Comparison of ENCODE assay signal across 12 cellular contexts in the genomic region with DNA sequence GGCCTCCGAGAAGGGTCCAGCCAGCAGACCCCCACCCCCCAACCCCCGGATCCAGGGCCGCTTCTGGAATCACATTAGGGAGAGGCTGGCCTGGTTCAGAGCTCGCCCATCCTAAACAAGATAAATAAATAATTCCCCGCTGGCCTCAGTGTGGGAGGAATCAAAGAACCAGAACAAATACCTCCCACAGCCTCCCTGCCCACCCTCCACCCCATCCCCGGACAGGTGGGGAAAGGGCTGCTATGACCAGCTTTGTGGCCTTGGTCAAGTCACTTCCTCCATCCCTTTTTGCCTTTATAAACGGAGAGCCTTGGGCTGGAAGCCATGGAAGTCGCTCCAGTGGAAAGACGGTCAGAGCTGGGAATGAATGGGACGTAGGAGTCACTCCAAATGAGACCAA.
"Had no signal": no experiment of that assay in that cellular context is flagged by ENCODE, and none has a peak within 500 bp of the region (broad histone marks: within the 10 kb centered on the region; RNA-seq: fewer than 3 reads in every experiment).

No MANE protein-coding gene starts in this region.

- H3K27ac ChIP-seq: pancreas, transverse colon had no signal

- H3K27ac Mint-ChIP-seq: activated B cell treated with CpG ODN at 0.5 μM for 24 hours; activated naive CD4-positive, alpha-beta T cell treated with anti-CD3 and anti-CD28 coated beads, Interleukin-2, amount 50 U/mL, for 72 hours; T-helper 1 cell treated with Interleukin-12 subunit alpha and Interleukin-12 subunit beta and Interleukin-4 antibody, amounts not matched to agents 30 μg/mL and 1 μg/mL, for 36 hours had no signal

- DNase-seq: activated B cell treated with CpG ODN at 0.5 μM for 24 hours; activated CD4-positive, alpha-beta T cell treated with anti-CD3 and anti-CD28 coated beads, Interleukin-2, amount 10 ng/mL, durations not matched to agents 24 days and 14 days; activated CD8-positive, alpha-beta memory T cell treated with anti-CD3 and anti-CD28 coated beads for 24 hours; kidney; left ventricle myocardium superior; mesenchymal stem cell; pancreas; stimulated activated CD4-positive, alpha-beta T cell treated with anti-CD3 and anti-CD28 coated beads, Interleukin-4, amount 100 ng/mL, for 24 hours; transverse colon had no signal

- H3K36me3 ChIP-seq: pancreas, transverse colon had no signal

- H3K9me3 Mint-ChIP-seq: activated B cell treated with CpG ODN at 0.5 μM for 24 hours; activated CD4-positive, alpha-beta T cell treated with anti-CD3 and anti-CD28 coated beads, Interleukin-2, amount 10 ng/mL, durations not matched to agents 24 days and 14 days; activated naive CD4-positive, alpha-beta T cell treated with anti-CD3 and anti-CD28 coated beads, Interleukin-2, amount 50 U/mL, for 72 hours; neural crest cell; T-helper 1 cell treated with Interleukin-12 subunit alpha and Interleukin-12 subunit beta and Interleukin-4 antibody, amounts not matched to agents 30 μg/mL and 1 μg/mL, for 36 hours had no signal

- ATAC-seq: activated naive CD4-positive, alpha-beta T cell treated with anti-CD3 and anti-CD28 coated beads, Interleukin-2, amount 50 U/mL, for 72 hours; left ventricle myocardium superior had no signal

- H3K4me3 Mint-ChIP-seq: neural crest cell; T-helper 1 cell treated with Interleukin-12 subunit alpha and Interleukin-12 subunit beta and Interleukin-4 antibody, amounts not matched to agents 30 μg/mL and 1 μg/mL, for 36 hours had no signal
